ENCODE assay signal across 12 cellular contexts in genomic region chr3:127546517-127546916, GRCh38. TPM values are rescaled to one million over a fixed set of nuclear protein-coding genes. Genes with fewer than 3 reads are reported as not detected.
DNase-seq lines count a peak whose midpoint lies in the region; ATAC-seq and TF ChIP-seq lines count a peak whose summit lies in the region.
"Had no signal": no experiment of that assay in that cellular context is flagged by ENCODE, and none has a peak within 500 bp of the region (broad histone marks: within the 10 kb centered on the region; RNA-seq: fewer than 3 reads in every experiment).

No MANE protein-coding gene starts in this region.

- peaks cover 16% of the 10 kb centered on the region for H3K27me3 Mint-ChIP-seq in central memory CD8-positive, alpha-beta T cell

- TF ChIP-seq EP300 in upper lobe of left lung (IDR thresholded peaks at IDR 0.05), result no peak

- H3K4me1 ChIP-seq in left ventricle myocardium inferior, result peaks cover 15% of the 10 kb centered on the region
- H3K4me1 ChIP-seq in upper lobe of left lung, result peaks cover 10 to 40% (median 32%) of the 10 kb centered on the region in 4 donors

- H3K36me3 ChIP-seq in left ventricle myocardium inferior, result no peaks in the 10 kb centered on the region
- H3K36me3 ChIP-seq in upper lobe of left lung, result no peaks in the 10 kb centered on the region
- H3K36me3 ChIP-seq: MG63 had no signal

- peak overlapping the region; percentile 66 for H3K27ac Mint-ChIP-seq in central memory CD8-positive, alpha-beta T cell (ENCODE audit: low read depth)

- 90 to 91% methylated on average over 6 of the region's 6 CpGs for WGBS in upper lobe of left lung, 2 donors

- H3K4me3 Mint-ChIP-seq in central memory CD8-positive, alpha-beta T cell, result peak overlapping the region; percentile 79

- DNase-seq in left ventricle myocardium inferior, result no peak
- no peak for DNase-seq in left cardiac atrium
- DNase-seq in central memory CD8-positive, alpha-beta T cell (ENCODE audit: low spot score in 2 of 2), result no peak
- DNase-seq in myocyte (ENCODE audit: low read depth), result peak; percentile 7
- DNase-seq in upper lobe of left lung, result no peak
- no peak for DNase-seq in GDM1 (lab: John Stamatoyannopoulos, UW)
- DNase-seq: activated CD4-positive, CD25-positive, alpha-beta regulatory T cell; MG63; midbrain had no signal

- H3K4me1 Mint-ChIP-seq in central memory CD8-positive, alpha-beta T cell, result peaks cover 17% of the 10 kb centered on the region

- ATAC-seq in left cardiac atrium, result no peak
- ATAC-seq in central memory CD8-positive, alpha-beta T cell (replicated peaks; ENCODE audit: extremely low read depth, poor library complexity, severe bottlenecking), result no peak
- ATAC-seq in upper lobe of left lung (ENCODE audit: low FRiP score in 2 of 2), result no peak
- no peak for ATAC-seq in GM18867 (IDR thresholded peaks at IDR 0.05; ENCODE audit: unreplicated experiment)
- no peak for ATAC-seq in HG03108 (IDR thresholded peaks at IDR 0.05; ENCODE audit: unreplicated experiment)

- intact Hi-C loops in left ventricle myocardium inferior (cut with micrococcal nuclease), result no loop called here
- intact Hi-C loops in left cardiac atrium (cut with DNase I), result loop anchor here (5.0 to 10.0 kb wide), 3 partner anchors 792 to 1022 kb away; partner anchors contain the start of gene CHST13 (in 2 of the 2)

- no peak for TF ChIP-seq POLR2A in upper lobe of left lung (IDR thresholded peaks at IDR 0.05)

- H3K4me3 ChIP-seq in left ventricle myocardium inferior (peak overlapping the region; percentile 72), upper lobe of left lung (no peak overlapping the region)
- H3K4me3 ChIP-seq: MG63 had no signal

- peaks cover 3% of the 10 kb centered on the region for H3K36me3 Mint-ChIP-seq in central memory CD8-positive, alpha-beta T cell (ENCODE audit: insufficient read depth)

- TF ChIP-seq CTCF in left ventricle myocardium inferior (IDR thresholded peaks at IDR 0.05; ENCODE audit: borderline replicate concordance), result no peak
- TF ChIP-seq CTCF in upper lobe of left lung (IDR thresholded peaks at IDR 0.05), result no peak

- no peaks in the 10 kb centered on the region for H3K9me3 Mint-ChIP-seq in central memory CD8-positive, alpha-beta T cell

- H3K27ac ChIP-seq in left ventricle myocardium inferior (replicated peaks) (peak overlapping the region; percentile 87), upper lobe of left lung (peak overlapping the region in 3 of 4 donors; percentile 30 to 79 (median 37))
- H3K27ac ChIP-seq: RWPE1 had no signal

- H3K27me3 ChIP-seq in left ventricle myocardium inferior (ENCODE audit: low read depth) (no peaks in the 10 kb centered on the region), upper lobe of left lung (no peaks in the 10 kb centered on the region)
- H3K27me3 ChIP-seq: MG63 had no signal

- no peaks in the 10 kb centered on the region for H3K9me3 ChIP-seq in left ventricle myocardium inferior (replicated peaks)
- no peaks in the 10 kb centered on the region for H3K9me3 ChIP-seq in upper lobe of left lung
- H3K9me3 ChIP-seq: MG63 had no signal

RNA-seq across cellular contexts. Expression of gene TPRA1, which starts 44.0 kb away (rescaled TPM):
- total RNA-seq in left ventricle myocardium inferior (17.4 TPM), left cardiac atrium (10 to 100 TPM; 19.4 to 20.4 TPM), myocyte (41.6 and 49.1 TPM in 2 replicates), upper lobe of left lung (10 to 100 TPM; 16.8 to 44.4 (median 40.3) TPM)
- polyA plus RNA-seq in myocyte (2012), result 41.6 TPM

RNA-seq across cellular contexts. Expression of gene MCM2, which starts 51.7 kb away (rescaled TPM):
- total RNA-seq in left ventricle myocardium inferior (7.6 TPM), left cardiac atrium (1 to 10 TPM; 4.7 to 9.2 TPM), myocyte (14.8 and 14.9 TPM in 2 replicates), upper lobe of left lung (10 to 100 TPM in 3 of 6 donors, 1 to 10 TPM in 3; 6.1 to 14.7 (median 10.1) TPM)
- 8.8 TPM for polyA plus RNA-seq in myocyte (2012)
